1 cellular context compared by ENCODE assay signal in the genomic region with DNA sequence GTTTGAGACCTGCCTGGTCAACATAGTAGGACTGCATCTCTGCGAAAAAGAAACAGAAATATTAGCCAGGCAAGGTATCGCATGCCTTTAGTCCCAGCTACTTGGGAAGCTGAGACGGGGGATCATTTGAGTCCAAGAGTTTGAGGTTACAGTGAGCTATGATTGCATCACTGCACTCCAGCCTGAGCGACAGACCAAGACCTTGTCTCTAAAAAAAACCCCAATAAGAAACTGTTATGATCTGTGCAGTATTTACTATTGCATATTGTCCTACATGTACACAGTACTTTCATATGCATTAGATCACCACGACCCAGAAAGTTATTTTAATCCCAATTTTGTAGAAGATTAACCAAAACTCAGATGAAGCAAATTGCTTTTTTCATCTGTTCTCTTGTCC.
A peak's percentile ranks its signal among the peaks of the same experiment; 100 is the strongest.
TF ChIP-seq lines count a peak whose summit lies in the region.

No MANE protein-coding gene starts in this region.

TF ChIP-seq in IMR-90, 13 proteins besides CTCF, POLR2A, EP300 and RAD21:
- TF ChIP-seq CEBPB (IDR thresholded peaks at IDR 0.05; ENCODE audit: low read depth, low read length) (peak; percentile 31; the same call in 1 of the 2 replicates), RFX5 (IDR thresholded peaks at IDR 0.05; ENCODE audit: low read depth, low read length) (no peak), MAZ (IDR thresholded peaks at IDR 0.05; ENCODE audit: borderline replicate concordance, low read depth, low read length) (no peak)
